ENCODE assay signal across 9 cellular contexts in genomic region chr11:108620958-108621772, GRCh38. TPM values are rescaled to one million over a fixed set of nuclear protein-coding genes. Genes with fewer than 3 reads are reported as not detected.
A peak's percentile ranks its signal among the peaks of the same experiment; 100 is the strongest.
DNase-seq lines count a peak whose midpoint lies in the region; ATAC-seq and TF ChIP-seq lines count a peak whose summit lies in the region.
"Had no signal": no experiment of that assay in that cellular context is flagged by ENCODE, and none has a peak within 500 bp of the region (broad histone marks: within the 10 kb centered on the region; RNA-seq: fewer than 3 reads in every experiment).

No MANE protein-coding gene starts in this region.

- peak; percentile 82 for ATAC-seq in GM18499 (IDR thresholded peaks at IDR 0.05; ENCODE audit: insufficient read depth, unreplicated experiment)
- peak; percentile 87 for ATAC-seq in GM21390 (IDR thresholded peaks at IDR 0.05; ENCODE audit: unreplicated experiment)
- peak; percentile 85 for ATAC-seq in HG03280 (IDR thresholded peaks at IDR 0.05; ENCODE audit: unreplicated experiment)
- no peak for ATAC-seq in left ventricle myocardium superior

- TF ChIP-seq CTCF in cardiac fibroblast (IDR thresholded peaks at IDR 0.05; ENCODE audit: low read depth, low read length): no peak

- intact Hi-C loops in left ventricle myocardium superior (cut with micrococcal nuclease): no loop called here

- DNase-seq in cardiac fibroblast (ENCODE audit: low read depth in 2 of 2): peak; percentile 1 to 30
- DNase-seq in NCI-H2029 (lab: John Stamatoyannopoulos, UW): no peak
- no peak for DNase-seq in HuH-7 (ENCODE audit: low spot score)
- no peak for DNase-seq in left ventricle myocardium superior
- DNase-seq in SKM-1 treated with dmso at 0.1 percent for 144 hours (lab: John Stamatoyannopoulos, UW; ENCODE audit: unreplicated experiment): no peak

- H3K4me3 ChIP-seq in cardiac fibroblast (replicated peaks in 1 of 2; ENCODE audit: low read depth in 2 of 2, low read length in 2 of 2): no peak overlapping the region

RNA-seq across cellular contexts. Expression of gene EXPH5, which starts 27.6 kb away (rescaled TPM):
- 2.4 TPM for total RNA-seq in left ventricle myocardium superior
- total RNA-seq: OCI-LY7 had no signal

RNA-seq across cellular contexts. Expression of gene DDX10, which starts 43.7 kb away (rescaled TPM):
- total RNA-seq in left ventricle myocardium superior: 17.3 TPM

Comparison
In these comparisons a context has a peak if more than half of its experiments do, and no peak if none do; other contexts are left out.
1. DNase-seq: peak in cardiac fibroblast (2 of 2); none in NCI-H2029 (single experiment), HuH-7 (single experiment), left ventricle myocardium superior (single experiment) and SKM-1 treated with dmso at 0.1 percent for 144 hours (single experiment).